ENCODE assay signal across 23 cellular contexts in the genomic region with DNA sequence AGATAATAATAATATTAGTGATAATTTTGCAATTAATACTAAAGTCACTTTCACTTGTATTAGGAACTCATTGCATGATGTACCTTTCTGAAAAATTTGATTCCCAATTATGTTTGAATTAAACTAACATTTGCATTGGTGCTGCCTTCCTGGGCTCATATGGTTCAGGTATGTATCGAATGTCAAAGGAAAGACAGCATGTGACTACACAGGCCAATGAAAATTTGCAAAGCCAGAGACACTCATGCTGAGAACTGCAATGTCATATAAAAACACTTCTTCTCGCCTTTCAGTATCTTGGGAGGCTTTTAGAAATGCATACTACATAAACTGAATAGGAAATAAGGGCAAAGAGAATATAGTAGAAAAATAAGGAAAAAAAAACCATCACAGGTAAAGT.
"Had no signal": no experiment of that assay in that cellular context is flagged by ENCODE, and none has a peak within 500 bp of the region (broad histone marks: within the 10 kb centered on the region; RNA-seq: fewer than 3 reads in every experiment).

No MANE protein-coding gene starts in this region.

- H3K4me1 ChIP-seq: body of pancreas, left lung, prostate gland, right atrium auricular region, spleen, upper lobe of left lung had no signal

- ATAC-seq: activated CD8-positive, alpha-beta memory T cell treated with anti-CD3 and anti-CD28 coated beads, Interleukin-2, amount 10 ng/mL, durations not matched to agents 7 days and 5 days; activated CD8-positive, alpha-beta T cell treated with anti-CD3 and anti-CD28 coated beads for 36 hours; body of pancreas; gastroesophageal sphincter; heart right ventricle; natural killer cell had no signal

- H3K4me3 ChIP-seq: body of pancreas, gastroesophageal sphincter, heart right ventricle, left lung, lung, prostate gland, right atrium auricular region, spleen, thoracic aorta, upper lobe of left lung had no signal

- H3K27me3 ChIP-seq: body of pancreas, gastroesophageal sphincter, heart right ventricle, left lung, right atrium auricular region, spleen, upper lobe of left lung had no signal

- H3K27ac ChIP-seq: body of pancreas, epithelial cell of prostate, gastroesophageal sphincter, heart right ventricle, left lung, prostate gland, right atrium auricular region, spleen, upper lobe of left lung, VCaP had no signal

- DNase-seq: activated CD4-positive, alpha-beta T cell treated with anti-CD3 and anti-CD28 coated beads, Interleukin-2, amount 10 ng/mL, durations not matched to agents 7 days and 5 days; activated CD4-positive, CD25-positive, alpha-beta regulatory T cell treated with anti-CD3 and anti-CD28 coated beads, Interleukin-2, amount 50 U/mL, for 72 hours; activated CD8-positive, alpha-beta memory T cell treated with anti-CD3 and anti-CD28 coated beads, Interleukin-2, amount 10 ng/mL, durations not matched to agents 7 days and 5 days; activated CD8-positive, alpha-beta T cell treated with anti-CD3 and anti-CD28 coated beads for 36 hours; activated gamma-delta T cell; activated T-cell treated with anti-CD3 and anti-CD28 coated beads for 4 hours; anterior cingulate cortex; body of pancreas; heart right ventricle; immature natural killer cell; left lung; natural killer cell; spleen; stimulated activated CD4-positive, alpha-beta T cell treated with anti-CD3 and anti-CD28 coated beads, Interleukin-4, amount 100 ng/mL, for 1 hour; stimulated activated naive CD4-positive, alpha-beta T cell; upper lobe of left lung had no signal

- H3K36me3 ChIP-seq: gastroesophageal sphincter, heart right ventricle, left lung, prostate gland, right atrium auricular region, spleen, thoracic aorta, upper lobe of left lung had no signal

- H3K9me3 ChIP-seq: body of pancreas, gastroesophageal sphincter, heart right ventricle, left lung, prostate gland, right atrium auricular region, spleen, thoracic aorta, upper lobe of left lung had no signal
